In genomic region chr1:184034761-184035379, GRCh38 we compare ENCODE assay signal across 17 cellular contexts.
"Had no signal": no experiment of that assay in that cellular context is flagged by ENCODE, and none has a peak within 500 bp of the region (broad histone marks: within the 10 kb centered on the region; RNA-seq: fewer than 3 reads in every experiment).

No MANE protein-coding gene starts in this region.

- DNase-seq: activated CD4-positive, alpha-beta memory T cell treated with anti-CD3 and anti-CD28 coated beads for 36 hours; activated CD4-positive, alpha-beta T cell treated with anti-CD3 and anti-CD28 coated beads for 4 hours; activated naive CD4-positive, alpha-beta T cell; activated naive CD8-positive, alpha-beta T cell treated with anti-CD3 and anti-CD28 coated beads for 36 hours; activated T-cell treated with anti-CD3 and anti-CD28 coated beads for 4 hours; central memory CD4-positive, alpha-beta T cell; cortex of kidney; effector CD4-positive, alpha-beta T cell; kidney; left lung; ovary; sigmoid colon; stimulated activated naive CD4-positive, alpha-beta T cell; T-helper 2 cell had no signal

- H3K27ac Mint-ChIP-seq: activated CD4-positive, alpha-beta memory T cell treated with anti-CD3 and anti-CD28 coated beads for 36 hours; activated naive CD8-positive, alpha-beta T cell treated with anti-CD3 and anti-CD28 coated beads for 36 hours; WTC11 had no signal

- ATAC-seq: left lung, WTC11 had no signal

- H3K9me3 Mint-ChIP-seq: activated CD4-positive, alpha-beta memory T cell treated with anti-CD3 and anti-CD28 coated beads for 36 hours; activated naive CD8-positive, alpha-beta T cell treated with anti-CD3 and anti-CD28 coated beads for 36 hours; WTC11 had no signal

- H3K4me3 Mint-ChIP-seq: activated naive CD8-positive, alpha-beta T cell treated with anti-CD3 and anti-CD28 coated beads for 36 hours had no signal

- H3K27ac ChIP-seq: body of pancreas, left lung, ovary, sigmoid colon, tibial nerve had no signal
